In the genomic region with DNA sequence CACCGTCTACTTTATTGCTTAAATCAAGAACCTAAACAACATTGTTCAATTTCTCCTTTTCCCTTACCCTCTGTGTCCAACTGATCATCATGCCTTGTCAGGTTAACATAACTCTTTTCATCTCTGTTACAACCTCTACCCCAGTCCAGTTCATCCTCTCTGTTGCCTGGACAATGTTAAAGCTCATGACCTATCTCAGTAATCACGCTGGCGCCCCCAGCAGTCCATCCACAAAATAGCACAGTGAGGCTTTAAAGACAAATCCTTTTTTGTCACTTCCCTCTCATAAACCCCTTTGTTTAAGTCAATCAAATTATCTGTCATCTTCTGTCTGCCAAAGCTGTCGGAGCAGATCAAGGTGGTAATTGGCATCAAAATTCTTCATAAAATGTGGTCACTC, we compare ENCODE assay signal across 8 cellular contexts.
A peak's percentile ranks its signal among the peaks of the same experiment; 100 is the strongest.
DNase-seq lines count a peak whose midpoint lies in the region; ATAC-seq lines count a peak whose summit lies in the region.

No MANE protein-coding gene starts in this region.

- ATAC-seq in HG02798 (IDR thresholded peaks at IDR 0.05; ENCODE audit: poor library complexity, unreplicated experiment) (peak; percentile 59), HG03520 (IDR thresholded peaks at IDR 0.05; ENCODE audit: unreplicated experiment) (no peak), HG03280 (IDR thresholded peaks at IDR 0.05; ENCODE audit: unreplicated experiment) (no peak)

- H3K4me3 Mint-ChIP-seq in activated naive CD8-positive, alpha-beta T cell treated with anti-CD3 and anti-CD28 coated beads for 36 hours, result no peak overlapping the region

- H3K27ac Mint-ChIP-seq in activated naive CD8-positive, alpha-beta T cell treated with anti-CD3 and anti-CD28 coated beads for 36 hours, result no peak overlapping the region

- H3K27me3 Mint-ChIP-seq in activated naive CD8-positive, alpha-beta T cell treated with anti-CD3 and anti-CD28 coated beads for 36 hours, result no peaks in the 10 kb centered on the region

- peaks cover 18% of the 10 kb centered on the region for H3K4me1 Mint-ChIP-seq in activated naive CD8-positive, alpha-beta T cell treated with anti-CD3 and anti-CD28 coated beads for 36 hours

- H3K36me3 Mint-ChIP-seq in activated naive CD8-positive, alpha-beta T cell treated with anti-CD3 and anti-CD28 coated beads for 36 hours, result peaks cover 23% of the 10 kb centered on the region

- H3K9me3 Mint-ChIP-seq in activated naive CD8-positive, alpha-beta T cell treated with anti-CD3 and anti-CD28 coated beads for 36 hours, result no peaks in the 10 kb centered on the region

- DNase-seq in EH (ENCODE audit: low read depth) (peak; percentile 63), SHP77 treated with DMSO at 0.1 percent for 48 hours (lab: John Stamatoyannopoulos, UW) (peak; percentile 17), hepatic stellate cell (ENCODE audit: low spot score) (peak; percentile 12)
- peak; percentile 43 for DNase-seq in activated naive CD8-positive, alpha-beta T cell treated with anti-CD3 and anti-CD28 coated beads for 36 hours
- DNase-seq in stimulated activated CD4-positive, alpha-beta T cell treated with anti-CD3 and anti-CD28 coated beads, Interleukin-4, amount 100 ng/mL, for 4 hours, result peak; percentile 35 to 41

Comparison
In these comparisons a context has a peak if more than half of its experiments do, and no peak if none do; other contexts are left out.
1. DNase-seq: peak in every context shown above with its lines; median percentile 63 in EH; 43 in activated naive CD8-positive, alpha-beta T cell treated with anti-CD3 and anti-CD28 coated beads for 36 hours; 38 in stimulated activated CD4-positive, alpha-beta T cell treated with anti-CD3 and anti-CD28 coated beads, Interleukin-4, amount 100 ng/mL, for 4 hours; 17 in SHP77 treated with DMSO at 0.1 percent for 48 hours; 12 in hepatic stellate cell.